9 cellular contexts compared by ENCODE assay signal in genomic region chr16:2533142-2533755, GRCh38. TPM values are rescaled to one million over a fixed set of nuclear protein-coding genes. Genes with fewer than 3 reads are reported as not detected.
DNase-seq lines count a peak whose midpoint lies in the region; ATAC-seq and TF ChIP-seq lines count a peak whose summit lies in the region.
"Not testable (repeated sequence)": the region's sequence is repeated elsewhere in the genome, so short reads cannot be mapped to it uniquely, and the experiment has no call there.
"Had no signal": no experiment of that assay in that cellular context is flagged by ENCODE, and none has a peak within 500 bp of the region (broad histone marks: within the 10 kb centered on the region; RNA-seq: fewer than 3 reads in every experiment).

No MANE protein-coding gene starts in this region.

- not testable (repeated sequence) for H3K9me3 ChIP-seq in CD8-positive, alpha-beta T cell (ENCODE audit: low read length); esophagus muscularis mucosa; liver (ENCODE audit: control insufficient read depth in 4 of 4, low read length in 3 of 4); thoracic aorta

- H3K36me3 Mint-ChIP-seq in CD8-positive, alpha-beta T cell, result peaks cover 17% of the 10 kb centered on the region
- not testable (repeated sequence) for H3K36me3 Mint-ChIP-seq in WTC11; osteocyte (ENCODE audit: unreplicated experiment)

- TF ChIP-seq RAD21 in liver (IDR thresholded peaks at IDR 0.05), result not testable (repeated sequence)

- peak overlapping the region; percentile 65 for H3K4me2 ChIP-seq in KMS-11

- not testable (repeated sequence) for TF ChIP-seq EP300 in esophagus muscularis mucosa (IDR thresholded peaks at IDR 0.05)

- DNase-seq in CD8-positive, alpha-beta T cell; WTC11 (ENCODE audit: low spot score); astrocyte of the spinal cord (ENCODE audit: low read depth, low spot score); esophagus muscularis mucosa (ENCODE audit: extremely low spot score); osteocyte (ENCODE audit: extremely low spot score, unreplicated experiment); thoracic aorta (ENCODE audit: low spot score): not testable (repeated sequence)

- H3K9me3 Mint-ChIP-seq in CD8-positive, alpha-beta T cell; WTC11; osteocyte (ENCODE audit: unreplicated experiment): not testable (repeated sequence)

- CTCF ChIA-PET in CD8-positive, alpha-beta T cell (lab: Charles Lee), result not testable (repeated sequence)
- CTCF ChIA-PET in WTC11 (lab: Charles Lee), result interaction anchor here (0.6 to 2.0 kb wide), 5 partner anchors 9 to 282 kb away, joined by 3 to 13 read pairs (median 4); partner anchors contain the start of genes AMDHD2 and ECI1

- H3K9ac ChIP-seq in KMS-11, result peak overlapping the region; percentile 48; the same call in 1 of the 2 replicates
- peak overlapping the region in 1 of 2 donors; percentile 89 for H3K9ac ChIP-seq in liver (ENCODE audit: low read depth in 1 of 2, low read length in 2 of 2)

- peak overlapping the region; percentile 91 for H3K27ac ChIP-seq in CD8-positive, alpha-beta T cell (ENCODE audit: low read depth, low read length)
- peak overlapping the region; percentile 61 for H3K27ac ChIP-seq in KMS-11
- H3K27ac ChIP-seq in esophagus muscularis mucosa (replicated peaks in 1 of 4), result peak overlapping the region; percentile 95 to 98 (median 96)
- peak overlapping the region; percentile 98 for H3K27ac ChIP-seq in liver (ENCODE audit: low read depth in 1 of 2, low read length in 2 of 2)
- H3K27ac ChIP-seq in thoracic aorta, result peak overlapping the region; percentile 93 to 99

- peak overlapping the region; percentile 98 for H3K4me3 Mint-ChIP-seq in CD8-positive, alpha-beta T cell
- peak overlapping the region; percentile 94 for H3K4me3 Mint-ChIP-seq in WTC11
- peak overlapping the region; percentile 90 for H3K4me3 Mint-ChIP-seq in osteocyte (ENCODE audit: unreplicated experiment)

- H3K4me1 Mint-ChIP-seq in CD8-positive, alpha-beta T cell (ENCODE audit: low read depth), result peaks cover 22% of the 10 kb centered on the region
- H3K4me1 Mint-ChIP-seq in WTC11, result not testable (repeated sequence)
- peaks cover 26% of the 10 kb centered on the region for H3K4me1 Mint-ChIP-seq in osteocyte (ENCODE audit: unreplicated experiment)

- in situ Hi-C loops in astrocyte of the spinal cord (cut with HindIII; ENCODE audit: low sequenced_read_pairs), result not testable (repeated sequence)

- H2AFZ ChIP-seq in KMS-11 (ENCODE audit: low read depth), result peak overlapping the region; percentile 65

- H3K4me3 ChIP-seq in CD8-positive, alpha-beta T cell (ENCODE audit: low read depth, low read length), result peak overlapping the region; percentile 75
- not testable (repeated sequence) for H3K4me3 ChIP-seq in KMS-11 (IDR thresholded peaks at IDR 0.05; ENCODE audit: insufficient read depth, low read depth, low read length)
- H3K4me3 ChIP-seq in astrocyte of the spinal cord (ENCODE audit: low read depth, low read length) (peak overlapping the region; percentile 59), esophagus muscularis mucosa (peak overlapping the region; percentile 66 to 71 (median 70)), liver (ENCODE audit: low read depth in 1 of 3, low read length in 3 of 3) (peak overlapping the region in 2 of 3 donors; percentile 42 to 59), thoracic aorta (peak overlapping the region; percentile 83)

- H3K27ac Mint-ChIP-seq in CD8-positive, alpha-beta T cell, result peak overlapping the region; percentile 100
- H3K27ac Mint-ChIP-seq in WTC11 (peak overlapping the region; percentile 98), osteocyte (ENCODE audit: unreplicated experiment) (peak overlapping the region; percentile 96)

- POLR2A ChIA-PET in CD8-positive, alpha-beta T cell (lab: Charles Lee), result interaction anchor here (1.0 to 3.5 kb wide), 5 partner anchors 13 to 378 kb away, joined by 3 to 59 read pairs (median 16); partner anchors contain the start of genes AMDHD2, ATP6V0C, ECI1 and TRAF7
- POLR2A ChIA-PET in WTC11 (lab: Charles Lee), result interaction anchor here (1.3 to 1.8 kb wide), 2 partner anchors 20 to 70 kb away, joined by 5 to 7 read pairs; partner anchors contain the start of gene ATP6V0C

- not testable (repeated sequence) for H3K27me3 Mint-ChIP-seq in CD8-positive, alpha-beta T cell (ENCODE audit: low read depth); WTC11 (ENCODE audit: low read depth); osteocyte (ENCODE audit: unreplicated experiment)

- peaks cover 17% of the 10 kb centered on the region for H3K4me1 ChIP-seq in CD8-positive, alpha-beta T cell (ENCODE audit: insufficient read depth, low read length)
- H3K4me1 ChIP-seq in KMS-11 (ENCODE audit: low read depth, poor library complexity, severe bottlenecking) (peaks cover 25% of the 10 kb centered on the region), esophagus muscularis mucosa (peaks cover 14 to 44% (median 43%) of the 10 kb centered on the region in 4 donors), liver (ENCODE audit: control insufficient read depth in 4 of 4, insufficient read depth in 4 of 4, low read length in 3 of 4) (peaks cover 5 to 24% (median 11%) of the 10 kb centered on the region in 4 donors), thoracic aorta (ENCODE audit: control insufficient read depth in 1 of 2, low read depth in 2 of 2) (peaks cover 10 to 26% of the 10 kb centered on the region in 2 donors)

- H3K36me3 ChIP-seq in CD8-positive, alpha-beta T cell (ENCODE audit: insufficient read depth, low read length); KMS-11 (ENCODE audit: insufficient read depth); liver (ENCODE audit: control insufficient read depth in 4 of 4, insufficient read depth in 3 of 4, low read depth in 1 of 4, low read length in 3 of 4): not testable (repeated sequence)
- peaks cover 8 to 22% (median 17%) of the 10 kb centered on the region in 4 donors for H3K36me3 ChIP-seq in esophagus muscularis mucosa
- H3K36me3 ChIP-seq in thoracic aorta, result peaks cover 13% of the 10 kb centered on the region

- H4K20me1 ChIP-seq in KMS-11 (ENCODE audit: insufficient read depth), result not testable (repeated sequence)

- 34% methylated on average over 12 of the region's 16 CpGs for WGBS in esophagus muscularis mucosa
- WGBS in liver, result 44% methylated on average over 16 of the region's 16 CpGs

- not testable (repeated sequence) for TF ChIP-seq POLR2A in esophagus muscularis mucosa (IDR thresholded peaks at IDR 0.05; ENCODE audit: low read depth)

- intact Hi-C loops in CD8-positive, alpha-beta T cell (cut with DNase I, micrococcal nuclease), result loop anchor here (2.0 to 10.0 kb wide), 7 partner anchors 72 to 1948 kb away; partner anchors contain the start of genes CCNF (in 1 of the 2), CORO7 (in 1 of the 2), CREBBP (in 1 of the 2) and ELOB (in 1 of the 2)
- intact Hi-C loops in esophagus muscularis mucosa (cut with DNase I), result not testable (repeated sequence)

- not testable (repeated sequence) for H3K27me3 ChIP-seq in CD8-positive, alpha-beta T cell (ENCODE audit: insufficient read depth, low read length); KMS-11 (ENCODE audit: insufficient read depth, low read depth); esophagus muscularis mucosa; liver (ENCODE audit: control insufficient read depth in 4 of 4, insufficient read depth in 4 of 4, low read length in 3 of 4); thoracic aorta (replicated peaks; ENCODE audit: insufficient read depth)

- H3K79me2 ChIP-seq in KMS-11 (ENCODE audit: insufficient read depth, low read depth), result not testable (repeated sequence)

- TF ChIP-seq CTCF in CD8-positive, alpha-beta T cell (IDR thresholded peaks at IDR 0.05); KMS-11 (conservative IDR thresholded peaks at IDR 0.05; ENCODE audit: low read depth, low read length); WTC11 (IDR thresholded peaks at IDR 0.05); astrocyte of the spinal cord (IDR thresholded peaks at IDR 0.05; ENCODE audit: low read depth, low read length); esophagus muscularis mucosa (IDR thresholded peaks at IDR 0.05); liver (IDR thresholded peaks at IDR 0.05; ENCODE audit: low read depth, low read length, missing input control); osteocyte (IDR thresholded peaks at IDR 0.05); thoracic aorta (IDR thresholded peaks at IDR 0.05): not testable (repeated sequence)

- not testable (repeated sequence) for ATAC-seq in CD8-positive, alpha-beta T cell; WTC11; thoracic aorta (ENCODE audit: insufficient number of reproducible peaks, low FRiP score, low read depth)

RNA-seq across cellular contexts. Expression of gene CEMP1, which starts 2.0 kb away (rescaled TPM):
- total RNA-seq in CD8-positive, alpha-beta T cell, result under 1 TPM; 0.46 to 0.47 TPM
- total RNA-seq in WTC11 (2021) (0.14 to 0.32 TPM (median 0.15 TPM) in 3 replicates), esophagus muscularis mucosa (not detected), liver (under 1 TPM; 0.17 to 0.23 TPM), osteocyte (not detected in 2 replicates), thoracic aorta (under 1 TPM in 1 of 2 donors, not detected in 1; 0.63 TPM)
- polyA plus RNA-seq in liver, result 1 to 10 TPM in 1 of 2 donors, under 1 TPM in 1; 0.06 to 1.6 TPM
- total RNA-seq: subcutaneous adipose tissue had no signal

RNA-seq across cellular contexts. Expression of gene PDPK1, which starts 4.6 kb away (rescaled TPM):
- 10 to 100 TPM; 42.3 to 49.2 TPM for total RNA-seq in CD8-positive, alpha-beta T cell
- 25.4 to 31.4 TPM (median 29.6 TPM) in 3 replicates for total RNA-seq in WTC11 (2021)
- 10 to 100 TPM; 28.3 to 45.7 (median 35.0) TPM for total RNA-seq in esophagus muscularis mucosa
- 10 to 100 TPM; 20.5 to 28.1 TPM for total RNA-seq in liver
- 10 to 100 TPM; 12.1 to 16.0 TPM for polyA plus RNA-seq in liver
- total RNA-seq in osteocyte, result 44.9 and 45.8 TPM in 2 replicates
- total RNA-seq in thoracic aorta, result 10 to 100 TPM; 31.9 to 44.3 TPM

RNA-seq across cellular contexts. Expression of gene AMDHD2, which starts 13.1 kb away (rescaled TPM):
- total RNA-seq in CD8-positive, alpha-beta T cell, result 100 to 1,000 TPM; 212 to 226 TPM
- total RNA-seq in WTC11 (2021) (60.1 to 70.9 TPM (median 60.3 TPM) in 3 replicates), esophagus muscularis mucosa (10 to 100 TPM; 20.0 to 33.2 (median 26.4) TPM), liver (10 to 100 TPM; 20.9 to 25.3 TPM), osteocyte (52.5 and 56.6 TPM in 2 replicates), thoracic aorta (10 to 100 TPM; 42.6 to 67.0 TPM)
- 10 to 100 TPM in 1 of 2 donors, 1 to 10 TPM in 1; 7.5 to 10.4 TPM for polyA plus RNA-seq in liver

RNA-seq across cellular contexts. Expression of gene ATP6V0C, which starts 19.5 kb away (rescaled TPM):
- total RNA-seq in CD8-positive, alpha-beta T cell, result 100 to 1,000 TPM; 260 TPM
- total RNA-seq in WTC11 (2021) (193 to 212 TPM (median 193 TPM) in 3 replicates), esophagus muscularis mucosa (10 to 100 TPM; 42.8 to 85.0 (median 69.0) TPM), liver (10 to 100 TPM; 17.6 to 27.3 TPM), osteocyte (208 and 211 TPM in 2 replicates), thoracic aorta (10 to 100 TPM; 42.5 to 51.3 TPM)
- polyA plus RNA-seq in liver, result 100 to 1,000 TPM in 1 of 2 donors, 10 to 100 TPM in 1; 93.8 to 132 TPM

RNA-seq across cellular contexts. Expression of gene TBC1D24, which starts 58.3 kb away (rescaled TPM):
- total RNA-seq in CD8-positive, alpha-beta T cell, result 1 to 10 TPM; 2.8 to 3.8 TPM
- total RNA-seq in WTC11 (2021) (17.3 to 21.0 TPM (median 17.8 TPM) in 3 replicates), esophagus muscularis mucosa (10 to 100 TPM in 2 of 4 donors, 1 to 10 TPM in 2; 7.0 to 14.1 (median 11.5) TPM), liver (10 to 100 TPM; 14.6 to 22.3 TPM), osteocyte (15.4 and 17.4 TPM in 2 replicates), thoracic aorta (10 to 100 TPM; 14.5 to 15.0 TPM)
- polyA plus RNA-seq in liver, result 1 to 10 TPM; 8.4 TPM
